23 cellular contexts compared by ENCODE assay signal in genomic region chr4:62512271-62512670, GRCh38.
"Had no signal": no experiment of that assay in that cellular context is flagged by ENCODE, and none has a peak within 500 bp of the region (broad histone marks: within the 10 kb centered on the region; RNA-seq: fewer than 3 reads in every experiment).

No MANE protein-coding gene starts in this region.

- H3K4me1 Mint-ChIP-seq: memory B cell; natural killer cell; stimulated activated naive CD8-positive, alpha-beta T cell treated with anti-CD3 and anti-CD28 coated beads, Interleukin-15, amount 100 ng/mL, for 72 hours had no signal

- DNase-seq: cerebellar nuclear complex; dorsolateral prefrontal cortex; effector CD8-positive, alpha-beta T cell; foreskin keratinocyte; heart left ventricle; kidney glomerular epithelial cell; left colon; left ventricle myocardium inferior; lower lobe of right lung; natural killer cell; pancreas; right lobe of liver; stimulated activated CD4-positive, alpha-beta T cell treated with anti-CD3 and anti-CD28 coated beads, Interleukin-12 subunit alpha, Interleukin-12 subunit beta, amount 100 ng/mL, for 4 hours; stimulated activated CD4-positive, alpha-beta T cell treated with anti-CD3 and anti-CD28 coated beads, Interleukin-1b, Interleukin-23, amount 100 ng/mL, for 48 hours; stimulated activated CD4-positive, alpha-beta T cell treated with anti-CD3 and anti-CD28 coated beads, Interleukin-4, amount 100 ng/mL, for 1 hour; stimulated activated CD8-positive, alpha-beta memory T cell treated with anti-CD3 and anti-CD28 coated beads, Interleukin-4, amount 100 ng/mL, for 48 hours; stimulated activated naive CD4-positive, alpha-beta T cell; stimulated activated naive CD8-positive, alpha-beta T cell treated with anti-CD3 and anti-CD28 coated beads, Interleukin-15, amount 100 ng/mL, for 72 hours; transverse colon; upper lobe of right lung; uterus had no signal

- ATAC-seq: foreskin keratinocyte; gastroesophageal sphincter; heart left ventricle; left colon; lower lobe of right lung; natural killer cell; pancreas; right lobe of liver; stimulated activated naive CD8-positive, alpha-beta T cell treated with anti-CD3 and anti-CD28 coated beads, Interleukin-15, amount 100 ng/mL, for 72 hours; upper lobe of right lung had no signal

- H3K4me3 Mint-ChIP-seq: memory B cell; natural killer cell; stimulated activated naive CD8-positive, alpha-beta T cell treated with anti-CD3 and anti-CD28 coated beads, Interleukin-15, amount 100 ng/mL, for 72 hours had no signal

- H3K27me3 Mint-ChIP-seq: memory B cell; stimulated activated naive CD8-positive, alpha-beta T cell treated with anti-CD3 and anti-CD28 coated beads, Interleukin-15, amount 100 ng/mL, for 72 hours had no signal

- H3K36me3 Mint-ChIP-seq: memory B cell, natural killer cell had no signal

- H3K27ac Mint-ChIP-seq: memory B cell; natural killer cell; stimulated activated naive CD8-positive, alpha-beta T cell treated with anti-CD3 and anti-CD28 coated beads, Interleukin-15, amount 100 ng/mL, for 72 hours had no signal
